ENCODE assay signal across 1 cellular context in the genomic region with DNA sequence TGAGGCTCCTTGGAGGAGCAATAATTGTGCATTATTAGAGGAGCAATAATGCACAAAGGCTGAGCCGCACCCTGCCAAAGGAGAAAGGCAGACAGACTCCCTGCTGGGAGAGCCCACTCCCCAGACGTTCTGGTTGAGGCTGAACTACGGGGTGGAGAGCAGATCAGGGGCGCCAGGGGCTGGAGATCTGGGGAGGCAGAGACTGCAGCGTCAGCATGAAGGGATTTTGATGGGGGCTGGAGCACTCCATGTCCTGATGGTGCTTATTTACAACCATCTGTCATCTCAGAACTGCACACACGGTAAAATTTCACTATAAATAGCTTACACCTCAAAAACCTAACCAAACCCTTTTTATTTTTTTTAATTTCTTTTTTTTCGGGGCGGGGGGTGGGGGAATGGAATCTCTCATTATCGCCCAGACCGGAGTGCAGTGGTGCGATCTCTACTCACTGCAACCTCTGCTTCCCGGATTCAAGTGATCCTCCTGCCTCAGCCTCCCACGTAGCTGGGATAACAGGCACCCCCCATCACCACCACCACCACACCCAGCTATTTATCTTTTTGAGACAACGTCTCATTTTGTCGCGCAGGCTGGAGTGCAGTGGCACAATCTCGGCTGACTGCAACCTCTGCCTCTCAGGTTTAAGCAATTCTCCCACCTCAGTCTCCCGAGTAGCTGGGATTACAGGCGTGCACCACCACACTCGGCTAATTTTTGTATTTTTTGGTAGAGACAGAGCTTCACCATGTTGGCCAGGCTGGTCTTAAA.
TF ChIP-seq lines count a peak whose summit lies in the region.

No MANE protein-coding gene starts in this region.

TF ChIP-seq in GM12878, 131 proteins besides CTCF, POLR2A, EP300 and RAD21:
- TF ChIP-seq, protein P1, sequence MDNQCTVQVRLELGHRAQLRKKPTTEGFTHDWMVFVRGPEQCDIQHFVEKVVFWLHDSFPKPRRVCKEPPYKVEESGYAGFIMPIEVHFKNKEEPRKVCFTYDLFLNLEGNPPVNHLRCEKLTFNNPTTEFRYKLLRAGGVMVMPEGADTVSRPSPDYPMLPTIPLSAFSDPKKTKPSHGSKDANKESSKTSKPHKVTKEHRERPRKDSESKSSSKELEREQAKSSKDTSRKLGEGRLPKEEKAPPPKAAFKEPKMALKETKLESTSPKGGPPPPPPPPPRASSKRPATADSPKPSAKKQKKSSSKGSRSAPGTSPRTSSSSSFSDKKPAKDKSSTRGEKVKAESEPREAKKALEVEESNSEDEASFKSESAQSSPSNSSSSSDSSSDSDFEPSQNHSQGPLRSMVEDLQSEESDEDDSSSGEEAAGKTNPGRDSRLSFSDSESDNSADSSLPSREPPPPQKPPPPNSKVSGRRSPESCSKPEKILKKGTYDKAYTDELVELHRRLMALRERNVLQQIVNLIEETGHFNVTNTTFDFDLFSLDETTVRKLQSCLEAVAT (IDR thresholded peaks at IDR 0.05) = no peak
- TF ChIP-seq MTA3 (IDR thresholded peaks at IDR 0.05; ENCODE audit: borderline replicate concordance, low read length) = no peak
- TF ChIP-seq, protein P2, sequence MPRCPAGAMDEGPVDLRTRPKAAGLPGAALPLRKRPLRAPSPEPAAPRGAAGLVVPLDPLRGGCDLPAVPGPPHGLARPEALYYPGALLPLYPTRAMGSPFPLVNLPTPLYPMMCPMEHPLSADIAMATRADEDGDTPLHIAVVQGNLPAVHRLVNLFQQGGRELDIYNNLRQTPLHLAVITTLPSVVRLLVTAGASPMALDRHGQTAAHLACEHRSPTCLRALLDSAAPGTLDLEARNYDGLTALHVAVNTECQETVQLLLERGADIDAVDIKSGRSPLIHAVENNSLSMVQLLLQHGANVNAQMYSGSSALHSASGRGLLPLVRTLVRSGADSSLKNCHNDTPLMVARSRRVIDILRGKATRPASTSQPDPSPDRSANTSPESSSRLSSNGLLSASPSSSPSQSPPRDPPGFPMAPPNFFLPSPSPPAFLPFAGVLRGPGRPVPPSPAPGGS (IDR thresholded peaks at IDR 0.05; ENCODE audit: borderline replicate concordance, insufficient read depth, low read depth, low read length, poor library complexity, severe bottlenecking) = peak; percentile 55
- no peak for TF ChIP-seq WRNIP1 (IDR thresholded peaks at IDR 0.05; ENCODE audit: borderline replicate concordance, low read depth, low read length)
